ENCODE assay signal across 13 cellular contexts in genomic region chr9:36218411-36218901, GRCh38. TPM values are rescaled to one million over a fixed set of nuclear protein-coding genes. Genes with fewer than 3 reads are reported as not detected.
A peak's percentile ranks its signal among the peaks of the same experiment; 100 is the strongest.
DNase-seq lines count a peak whose midpoint lies in the region; ATAC-seq and TF ChIP-seq lines count a peak whose summit lies in the region.
"Had no signal": no experiment of that assay in that cellular context is flagged by ENCODE, and none has a peak within 500 bp of the region (broad histone marks: within the 10 kb centered on the region; RNA-seq: fewer than 3 reads in every experiment).

No MANE protein-coding gene starts in this region.

- no peak for DNase-seq in activated naive CD4-positive, alpha-beta T cell treated with anti-CD3 and anti-CD28 coated beads, Interleukin-2, amount 50 U/mL, for 72 hours (ENCODE audit: low spot score in 2 of 2)
- no peak for DNase-seq in activated naive CD4-positive, alpha-beta T cell treated with Interleukin-2 at 50 U/mL for 16 hours
- DNase-seq in WTC11 (ENCODE audit: low spot score), result no peak
- peak; percentile 87 for DNase-seq in kidney glomerular epithelial cell (lab: John Stamatoyannopoulos, UW)
- DNase-seq in superior temporal gyrus (ENCODE audit: extremely low spot score), result peak; percentile 68
- no peak for DNase-seq in NCI-H526 treated with DMSO at 0.1 percent for 48 hours (lab: John Stamatoyannopoulos, UW)
- no peak for DNase-seq in NCI-H1930 (lab: John Stamatoyannopoulos, UW)
- DNase-seq: AML-193; heart left ventricle; left lung; stimulated activated CD4-positive, alpha-beta T cell treated with anti-CD3 and anti-CD28 coated beads, Interleukin-15, amount 100 ng/mL, for 24 hours had no signal

- TF ChIP-seq CTCF in WTC11 (IDR thresholded peaks at IDR 0.05), result no peak

- POLR2A ChIA-PET in WTC11 (lab: Charles Lee), result no interaction called here

- H3K4me1 Mint-ChIP-seq in WTC11, result peaks cover 2% of the 10 kb centered on the region; the same call in 1 of the 2 replicates

- CTCF ChIA-PET in WTC11 (lab: Charles Lee), result interaction anchor here (0.9 kb wide), 1 partner anchor 195 kb away, joined by 3 read pairs; no protein-coding TSS in a partner anchor

- no peaks in the 10 kb centered on the region for H3K9me3 Mint-ChIP-seq in activated naive CD4-positive, alpha-beta T cell treated with anti-CD3 and anti-CD28 coated beads, Interleukin-2, amount 50 U/mL, for 72 hours
- peaks cover 7% of the 10 kb centered on the region for H3K9me3 Mint-ChIP-seq in WTC11

- peak; percentile 53 to 77 for ATAC-seq in activated naive CD4-positive, alpha-beta T cell treated with anti-CD3 and anti-CD28 coated beads, Interleukin-2, amount 50 U/mL, for 72 hours
- ATAC-seq in WTC11 (no peak), HG03175 (IDR thresholded peaks at IDR 0.05; ENCODE audit: unreplicated experiment) (no peak)
- ATAC-seq: left lung had no signal

- no peak overlapping the region for H3K4me3 Mint-ChIP-seq in WTC11
- H3K4me3 Mint-ChIP-seq: IgD-negative memory B cell had no signal

- peak overlapping the region; percentile 70 to 80 for H3K27ac Mint-ChIP-seq in activated naive CD4-positive, alpha-beta T cell treated with anti-CD3 and anti-CD28 coated beads, Interleukin-2, amount 50 U/mL, for 72 hours
- peak overlapping the region; percentile 75; the same call in 1 of the 2 replicates for H3K27ac Mint-ChIP-seq in WTC11

- H3K36me3 Mint-ChIP-seq in activated naive CD4-positive, alpha-beta T cell treated with anti-CD3 and anti-CD28 coated beads, Interleukin-2, amount 50 U/mL, for 72 hours, result peaks cover 10 to 31% of the 10 kb centered on the region in 2 donors
- H3K36me3 Mint-ChIP-seq in WTC11, result peaks cover 52% of the 10 kb centered on the region

- no peaks in the 10 kb centered on the region for H3K27me3 Mint-ChIP-seq in WTC11 (ENCODE audit: low read depth)
- H3K27me3 Mint-ChIP-seq: IgD-negative memory B cell had no signal

TF ChIP-seq in WTC11, 78 proteins besides CTCF, POLR2A, EP300 and RAD21:
- TF ChIP-seq ZNF232 (CRISPR knock-in tag; IDR thresholded peaks at IDR 0.05), result no peak
- no peak for TF ChIP-seq ZNF416 (CRISPR knock-in tag; IDR thresholded peaks at IDR 0.05)
- no peak for TF ChIP-seq ELF4 (CRISPR knock-in tag; IDR thresholded peaks at IDR 0.05; ENCODE audit: low read depth)
- TF ChIP-seq IRF1 (CRISPR knock-in tag; IDR thresholded peaks at IDR 0.05), result no peak
- no peak for TF ChIP-seq E2F1 (CRISPR knock-in tag; IDR thresholded peaks at IDR 0.05)
- no peak for TF ChIP-seq ATF2 (CRISPR knock-in tag; IDR thresholded peaks at IDR 0.05; ENCODE audit: borderline replicate concordance, low read depth)
- TF ChIP-seq ZNF425 (CRISPR knock-in tag; conservative IDR thresholded peaks at IDR 0.05), result no peak
- TF ChIP-seq FOXK1 (CRISPR knock-in tag; IDR thresholded peaks at IDR 0.05), result no peak
- no peak for TF ChIP-seq FOXP1 (CRISPR knock-in tag; IDR thresholded peaks at IDR 0.05; ENCODE audit: borderline replicate concordance)
- no peak for TF ChIP-seq ZBTB21 (CRISPR knock-in tag; IDR thresholded peaks at IDR 0.05; ENCODE audit: borderline replicate concordance)
- TF ChIP-seq KAT7 (CRISPR knock-in tag; IDR thresholded peaks at IDR 0.05; ENCODE audit: borderline replicate concordance), result no peak
- no peak for TF ChIP-seq ERG (CRISPR knock-in tag; IDR thresholded peaks at IDR 0.05)
- no peak for TF ChIP-seq CDX4 (CRISPR knock-in tag; IDR thresholded peaks at IDR 0.05; ENCODE audit: borderline replicate concordance)
- TF ChIP-seq TP53 (CRISPR knock-in tag; IDR thresholded peaks at IDR 0.05), result no peak
- no peak for TF ChIP-seq OVOL2 (CRISPR knock-in tag; IDR thresholded peaks at IDR 0.05; ENCODE audit: borderline replicate concordance)
- TF ChIP-seq ZNF512 (CRISPR knock-in tag; IDR thresholded peaks at IDR 0.05; ENCODE audit: borderline replicate concordance), result no peak

RNA-seq across cellular contexts. Expression of gene CLTA, which starts 27.7 kb away (rescaled TPM):
- total RNA-seq in activated naive CD4-positive, alpha-beta T cell treated with anti-CD3 and anti-CD28 coated beads, Interleukin-2, amount 50 U/mL, for 72 hours, result 100 to 1,000 TPM in 1 of 2 donors, 10 to 100 TPM in 1; 77.0 to 127 TPM
- total RNA-seq in WTC11 (2021), result 213 to 220 TPM (median 220 TPM) in 3 replicates

RNA-seq across cellular contexts. Expression of gene GNE, which starts 39.8 kb away (rescaled TPM):
- total RNA-seq in activated naive CD4-positive, alpha-beta T cell treated with anti-CD3 and anti-CD28 coated beads, Interleukin-2, amount 50 U/mL, for 72 hours, result 10 to 100 TPM; 10.0 to 18.4 TPM
- total RNA-seq in WTC11 (2021), result 4.6 to 9.0 TPM (median 8.9 TPM) in 3 replicates

RNA-seq across cellular contexts. Expression of gene CCIN, which starts 49.3 kb away (rescaled TPM):
- total RNA-seq in activated naive CD4-positive, alpha-beta T cell treated with anti-CD3 and anti-CD28 coated beads, Interleukin-2, amount 50 U/mL, for 72 hours, result not detected
- 0.16 to 0.48 TPM (median 0.20 TPM) in 3 replicates for total RNA-seq in WTC11 (2021)

Comparison
In these comparisons a context has a peak if more than half of its experiments do, and no peak if none do; other contexts are left out.
1. ATAC-seq: peak in activated naive CD4-positive, alpha-beta T cell treated with anti-CD3 and anti-CD28 coated beads, Interleukin-2, amount 50 U/mL, for 72 hours (2 of 2); none in WTC11 (single experiment) and HG03175 (single experiment).
2. DNase-seq: peak in kidney glomerular epithelial cell (single experiment) and superior temporal gyrus (single experiment); none in activated naive CD4-positive, alpha-beta T cell treated with anti-CD3 and anti-CD28 coated beads, Interleukin-2, amount 50 U/mL, for 72 hours (0 of 2), activated naive CD4-positive, alpha-beta T cell treated with Interleukin-2 at 50 U/mL for 16 hours (single experiment), WTC11 (single experiment), NCI-H526 treated with DMSO at 0.1 percent for 48 hours (single experiment) and NCI-H1930 (0 of 2).